Comparison of ENCODE assay signal across 23 cellular contexts in genomic region chr6:44530910-44531234, GRCh38.
"Had no signal": no experiment of that assay in that cellular context is flagged by ENCODE, and none has a peak within 500 bp of the region (broad histone marks: within the 10 kb centered on the region; RNA-seq: fewer than 3 reads in every experiment).

No MANE protein-coding gene starts in this region.

- ATAC-seq: natural killer cell; right lobe of liver; stimulated activated effector memory CD8-positive, alpha-beta T cell treated with anti-CD3 and anti-CD28 coated beads, Interleukin-12 subunit alpha, Interleukin-12 subunit beta, amount 100 ng/mL, for 72 hours; stimulated activated naive B cell treated with anti-CD40 and anti-IgM and Interleukin-4, amounts not matched to agents 10 μg/mL and 1 μg/mL and 100 μg/mL, for 72 hours had no signal

- H3K27ac ChIP-seq: neural progenitor cell, pancreas, prostate gland, right lobe of liver, sigmoid colon, stomach, thoracic aorta, thyroid gland, tibial nerve, upper lobe of left lung, vagina had no signal

- H3K4me1 ChIP-seq: pancreas, prostate gland, right lobe of liver, sigmoid colon, stomach, thyroid gland, tibial nerve, upper lobe of left lung, vagina had no signal

- H3K27me3 ChIP-seq: neural progenitor cell, pancreas, right lobe of liver, thyroid gland, tibial nerve, upper lobe of left lung, vagina had no signal

- H3K9ac ChIP-seq: neural progenitor cell had no signal

- H3K9me3 ChIP-seq: pancreas, prostate gland, right lobe of liver, sigmoid colon, stomach, thoracic aorta, thyroid gland, tibial nerve, upper lobe of left lung, vagina had no signal

- H3K36me3 Mint-ChIP-seq: natural killer cell; neural progenitor cell; stimulated activated naive B cell treated with anti-CD40 and anti-IgM and Interleukin-4, amounts not matched to agents 10 μg/mL and 1 μg/mL and 100 μg/mL, for 72 hours had no signal

- H3K27ac Mint-ChIP-seq: natural killer cell; nephron; stimulated activated effector memory CD8-positive, alpha-beta T cell treated with anti-CD3 and anti-CD28 coated beads, Interleukin-12 subunit alpha, Interleukin-12 subunit beta, amount 100 ng/mL, for 72 hours; stimulated activated naive B cell treated with anti-CD40 and anti-IgM and Interleukin-4, amounts not matched to agents 10 μg/mL and 1 μg/mL and 100 μg/mL, for 72 hours; stimulated activated naive CD8-positive, alpha-beta T cell treated with anti-CD3 and anti-CD28 coated beads, Interleukin-15, Interleukin-2, amounts not matched to agents 100 ng/mL and 50 ng/mL, for 24 hours had no signal

- H3K4me3 Mint-ChIP-seq: natural killer cell; nephron; neural progenitor cell; stimulated activated effector memory CD8-positive, alpha-beta T cell treated with anti-CD3 and anti-CD28 coated beads, Interleukin-12 subunit alpha, Interleukin-12 subunit beta, amount 100 ng/mL, for 72 hours; stimulated activated naive B cell treated with anti-CD40 and anti-IgM and Interleukin-4, amounts not matched to agents 10 μg/mL and 1 μg/mL and 100 μg/mL, for 72 hours; stimulated activated naive CD8-positive, alpha-beta T cell treated with anti-CD3 and anti-CD28 coated beads, Interleukin-15, Interleukin-2, amounts not matched to agents 100 ng/mL and 50 ng/mL, for 24 hours had no signal

- DNase-seq: natural killer cell; occipital lobe; pancreas; right lobe of liver; sigmoid colon; small intestine; stimulated activated CD4-positive, alpha-beta T cell treated with anti-CD3 and anti-CD28 coated beads, Interleukin-15, amount 100 ng/mL, for 24 hours; stimulated activated CD4-positive, alpha-beta T cell treated with anti-CD3 and anti-CD28 coated beads, Interleukin-2, amount 100 ng/mL, for 24 hours; stimulated activated CD4-positive, alpha-beta T cell treated with anti-CD3 and anti-CD28 coated beads, Interleukin-2, amount 100 ng/mL, for 48 hours; stimulated activated CD4-positive, alpha-beta T cell treated with anti-CD3 and anti-CD28 coated beads, Interleukin-4, amount 100 ng/mL, for 24 hours; stimulated activated naive B cell treated with anti-CD40 and anti-IgM and Interleukin-4, amounts not matched to agents 10 μg/mL and 1 μg/mL and 100 μg/mL, for 72 hours; stimulated activated naive CD4-positive, alpha-beta T cell treated with Interleukin-2 at 50 U/mL for 16 hours; stomach; thyroid gland; upper lobe of left lung had no signal

- H3K36me3 ChIP-seq: neural progenitor cell, pancreas, prostate gland, right lobe of liver, sigmoid colon, stomach, thoracic aorta, thyroid gland, tibial nerve, upper lobe of left lung, vagina had no signal

- H3K4me3 ChIP-seq: neural progenitor cell, pancreas, prostate gland, right lobe of liver, sigmoid colon, stomach, thoracic aorta, thyroid gland, tibial nerve, upper lobe of left lung, vagina had no signal

- H3K9me3 Mint-ChIP-seq: natural killer cell; neural progenitor cell; stimulated activated effector memory CD8-positive, alpha-beta T cell treated with anti-CD3 and anti-CD28 coated beads, Interleukin-12 subunit alpha, Interleukin-12 subunit beta, amount 100 ng/mL, for 72 hours; stimulated activated naive B cell treated with anti-CD40 and anti-IgM and Interleukin-4, amounts not matched to agents 10 μg/mL and 1 μg/mL and 100 μg/mL, for 72 hours; stimulated activated naive CD8-positive, alpha-beta T cell treated with anti-CD3 and anti-CD28 coated beads, Interleukin-15, Interleukin-2, amounts not matched to agents 100 ng/mL and 50 ng/mL, for 24 hours had no signal
